In the genomic region with DNA sequence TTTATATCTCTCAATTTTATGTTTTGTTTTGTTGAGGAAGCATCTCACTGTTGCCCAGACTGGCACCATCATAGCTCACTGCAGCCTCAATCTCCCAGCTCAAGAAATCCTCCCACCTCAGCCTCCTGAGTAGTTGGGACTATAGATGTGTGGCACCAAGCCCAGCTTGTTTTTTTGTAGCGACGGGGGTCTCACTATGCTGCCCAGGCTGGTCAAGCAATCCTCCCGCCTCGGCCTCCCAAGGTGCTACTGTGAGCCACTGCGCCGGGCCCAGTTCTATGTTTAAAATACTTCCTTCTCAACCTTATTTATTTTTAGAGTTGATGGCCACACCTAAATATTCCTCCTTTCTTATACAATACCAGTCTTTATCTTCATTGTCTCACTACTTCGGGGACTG, we compare ENCODE assay signal across 8 cellular contexts. TPM values are rescaled to one million over a fixed set of nuclear protein-coding genes. Genes with fewer than 3 reads are reported as not detected.
DNase-seq lines count a peak whose midpoint lies in the region; ATAC-seq and TF ChIP-seq lines count a peak whose summit lies in the region.

No MANE protein-coding gene starts in this region.

- H3K4me1 ChIP-seq in skeletal muscle tissue (ENCODE audit: control insufficient read depth in 3 of 3, insufficient read depth in 3 of 3, low read length in 3 of 3) = peaks cover 35 to 54% (median 43%) of the 10 kb centered on the region in 3 donors

- no peaks in the 10 kb centered on the region for H3K9me3 Mint-ChIP-seq in T-helper 1 cell treated with Interleukin-12 subunit alpha and Interleukin-12 subunit beta and Interleukin-4 antibody, amounts not matched to agents 30 μg/mL and 1 μg/mL, for 36 hours

- H3K9ac ChIP-seq in skeletal muscle tissue (ENCODE audit: low read depth in 1 of 3, low read length in 3 of 3) = peak overlapping the region; percentile 66 to 95 (median 94)

- ATAC-seq in GM19455 (IDR thresholded peaks at IDR 0.05; ENCODE audit: unreplicated experiment) = no peak
- no peak for ATAC-seq in left lobe of liver

- H3K9me3 ChIP-seq in skeletal muscle tissue (ENCODE audit: control insufficient read depth in 3 of 3, low read length in 3 of 3) = no peaks in the 10 kb centered on the region

- H3K36me3 Mint-ChIP-seq in T-helper 1 cell treated with Interleukin-12 subunit alpha and Interleukin-12 subunit beta and Interleukin-4 antibody, amounts not matched to agents 30 μg/mL and 1 μg/mL, for 36 hours (ENCODE audit: low read depth) = peaks cover 16% of the 10 kb centered on the region

- POLR2A ChIA-PET in RWPE1 (lab: Yijun Ruan, JAX; ENCODE audit: low non-redundant PET) = interaction anchor here (0.9 kb wide), 1 partner anchor 21 kb away, joined by 3 read pairs; no protein-coding TSS in a partner anchor

- H3K36me3 ChIP-seq in skeletal muscle tissue (ENCODE audit: control insufficient read depth in 3 of 3, insufficient read depth in 3 of 3, low read length in 3 of 3) = peaks cover 5 to 9% (median 6%) of the 10 kb centered on the region in 3 donors

- peak overlapping the region; percentile 96 for H3K4me3 Mint-ChIP-seq in T-helper 1 cell treated with Interleukin-12 subunit alpha and Interleukin-12 subunit beta and Interleukin-4 antibody, amounts not matched to agents 30 μg/mL and 1 μg/mL, for 36 hours

- peaks cover 3% of the 10 kb centered on the region for H3K27me3 Mint-ChIP-seq in T-helper 1 cell treated with Interleukin-12 subunit alpha and Interleukin-12 subunit beta and Interleukin-4 antibody, amounts not matched to agents 30 μg/mL and 1 μg/mL, for 36 hours (ENCODE audit: low read depth)

- peak overlapping the region; percentile 99 for H3K27ac Mint-ChIP-seq in T-helper 1 cell treated with Interleukin-12 subunit alpha and Interleukin-12 subunit beta and Interleukin-4 antibody, amounts not matched to agents 30 μg/mL and 1 μg/mL, for 36 hours

- H3K4me3 ChIP-seq in epithelial cell of proximal tubule (ENCODE audit: low read depth, low read length) = peak overlapping the region; percentile 91
- peak overlapping the region; percentile 86 to 97 (median 93) for H3K4me3 ChIP-seq in skeletal muscle tissue (ENCODE audit: low read length in 3 of 3)

- no peak for TF ChIP-seq CTCF in RWPE1 (conservative IDR thresholded peaks at IDR 0.05; ENCODE audit: low read depth)
- no peak for TF ChIP-seq CTCF in epithelial cell of proximal tubule (conservative IDR thresholded peaks at IDR 0.05; ENCODE audit: low read depth, low read length)

- H3K4me1 Mint-ChIP-seq in T-helper 1 cell treated with Interleukin-12 subunit alpha and Interleukin-12 subunit beta and Interleukin-4 antibody, amounts not matched to agents 30 μg/mL and 1 μg/mL, for 36 hours (ENCODE audit: low read depth) = peaks cover 42% of the 10 kb centered on the region

- DNase-seq in T-helper 1 cell (no peak), RWPE1 (ENCODE audit: low spot score) (no peak), epithelial cell of proximal tubule (ENCODE audit: low read depth) (no peak), left lobe of liver (ENCODE audit: low spot score) (no peak)
- no peak for DNase-seq in stimulated activated CD4-positive, alpha-beta T cell treated with anti-CD3 and anti-CD28 coated beads, Interleukin-2, amount 100 ng/mL, for 24 hours

- no peaks in the 10 kb centered on the region for H3K27me3 ChIP-seq in skeletal muscle tissue (ENCODE audit: control insufficient read depth in 3 of 3, insufficient read depth in 3 of 3, low read length in 3 of 3)

- H3K27ac ChIP-seq in RWPE1 = peak overlapping the region; percentile 99
- peak overlapping the region; percentile 99 for H3K27ac ChIP-seq in skeletal muscle tissue (ENCODE audit: low read depth, low read length)

- CTCF ChIA-PET in RWPE1 (lab: Yijun Ruan, JAX) = interaction anchor here (0.6 to 1.2 kb wide), 4 partner anchors 10 to 1489 kb away, joined by 3 to 11 read pairs (median 4); no protein-coding TSS in a partner anchor

RNA-seq across cellular contexts. Expression of gene NFE2L1, which starts 1.9 kb away (rescaled TPM):
- total RNA-seq in epithelial cell of proximal tubule = 69.1 and 79.6 TPM in 2 replicates
- total RNA-seq in skeletal muscle tissue = 93.4 TPM
- 150 TPM for total RNA-seq in left lobe of liver

RNA-seq across cellular contexts. Expression of gene COPZ2, which starts 8.7 kb away (rescaled TPM):
- total RNA-seq in epithelial cell of proximal tubule = 2.6 and 8.0 TPM in 2 replicates
- 39.7 TPM for total RNA-seq in skeletal muscle tissue
- total RNA-seq in left lobe of liver = 23.1 TPM

RNA-seq across cellular contexts. Expression of gene CBX1, which starts 55.0 kb away (rescaled TPM):
- total RNA-seq in epithelial cell of proximal tubule (99.7 and 105 TPM in 2 replicates), skeletal muscle tissue (39.1 TPM), left lobe of liver (8.2 TPM)
